In the genomic region with DNA sequence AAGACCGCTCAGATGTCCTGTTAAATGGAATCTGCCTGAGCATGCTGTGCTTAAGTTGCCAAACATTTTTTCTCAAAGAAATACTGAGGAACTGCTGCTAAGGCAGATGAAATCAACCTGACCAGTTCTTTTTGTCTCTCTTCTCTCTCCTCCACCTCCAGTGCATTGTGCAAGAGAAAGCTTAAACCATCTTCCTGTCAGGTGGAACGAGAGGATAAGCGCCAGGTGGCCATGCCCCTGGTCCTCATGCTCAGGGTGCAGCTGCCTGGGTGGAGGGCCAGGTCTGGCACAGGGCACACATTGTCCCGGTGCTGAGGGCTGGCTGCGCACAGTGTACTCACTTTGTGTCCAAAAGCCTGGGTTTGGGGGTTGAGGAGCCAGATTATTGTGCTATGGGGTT, we compare ENCODE assay signal across 17 cellular contexts.
DNase-seq lines count a peak whose midpoint lies in the region; ATAC-seq, FAIRE-seq and TF ChIP-seq lines count a peak whose summit lies in the region.
"Had no signal": no experiment of that assay in that cellular context is flagged by ENCODE, and none has a peak within 500 bp of the region (broad histone marks: within the 10 kb centered on the region; RNA-seq: fewer than 3 reads in every experiment).

No MANE protein-coding gene starts in this region.

- H3K27me3 Mint-ChIP-seq in activated T-helper 17 cell treated with anti-CD3 and anti-CD28 coated beads, Interleukin-2, amount 50 U/mL, for 72 hours, result no peaks in the 10 kb centered on the region
- H3K27me3 Mint-ChIP-seq: CD4-positive, CD25-positive, alpha-beta regulatory T cell had no signal

- DNase-seq in NCI-H510A treated with DMSO at 0.1 percent for 48 hours (lab: John Stamatoyannopoulos, UW), result peak; percentile 33
- DNase-seq in mammary epithelial cell, result peak; percentile 5
- peak; percentile 29 for DNase-seq in kidney
- peak; percentile 45 for DNase-seq in spleen
- DNase-seq in suprapubic skin (ENCODE audit: low spot score in 2 of 2), result no peak
- DNase-seq: Caco-2; CD4-positive, CD25-positive, alpha-beta regulatory T cell; DMS153; HCEC 1CT; NCI-H1417; NCI-H187 treated with DMSO at 0.1 percent for 48 hours; NCI-H748 treated with DMSO at 0.1 percent for 48 hours; RPMI8226; SJCRH30 had no signal

- H3K27ac Mint-ChIP-seq in activated T-helper 17 cell treated with anti-CD3 and anti-CD28 coated beads, Interleukin-2, amount 50 U/mL, for 72 hours, result no peak overlapping the region
- H3K27ac Mint-ChIP-seq: CD4-positive, CD25-positive, alpha-beta regulatory T cell had no signal

- H3K79me2 ChIP-seq in mammary epithelial cell (ENCODE audit: insufficient read depth, low read length), result no peaks in the 10 kb centered on the region

- TF ChIP-seq POLR2A in spleen (IDR thresholded peaks at IDR 0.05) (no peak), suprapubic skin (IDR thresholded peaks at IDR 0.05) (no peak)

- H3K9me3 ChIP-seq in mammary epithelial cell (replicated peaks; ENCODE audit: insufficient read depth, low read length) (no peaks in the 10 kb centered on the region), kidney (ENCODE audit: control insufficient read depth in 1 of 2, low read length in 2 of 2) (no peaks in the 10 kb centered on the region), spleen (no peaks in the 10 kb centered on the region), suprapubic skin (no peaks in the 10 kb centered on the region)
- H3K9me3 ChIP-seq: Caco-2, SJCRH30 had no signal

- peak overlapping the region; percentile 62 for H2AFZ ChIP-seq in mammary epithelial cell (ENCODE audit: low read depth, low read length)

- H3K4me2 ChIP-seq in mammary epithelial cell (ENCODE audit: insufficient read depth, low read depth, low read length), result peak overlapping the region; percentile 9

- dilution Hi-C loops in mammary epithelial cell (cut with HindIII; ENCODE audit: low sequenced_read_pairs), result no loop called here

- no peak for TF ChIP-seq CTCF in mammary epithelial cell (conservative IDR thresholded peaks at IDR 0.05 in 1 of 2, IDR thresholded peaks at IDR 0.05 in 1 of 2; ENCODE audit: extremely low read depth in 1 of 2, insufficient read depth in 1 of 2, low read depth in 1 of 2, low read length in 2 of 2)
- no peak for TF ChIP-seq CTCF in kidney (IDR thresholded peaks at IDR 0.05; ENCODE audit: borderline replicate concordance, extremely low read depth, insufficient read depth)
- TF ChIP-seq CTCF in spleen (IDR thresholded peaks at IDR 0.05 in 8 of 11, conservative IDR thresholded peaks at IDR 0.05 in 3 of 11), result no peak
- TF ChIP-seq CTCF in suprapubic skin (IDR thresholded peaks at IDR 0.05), result no peak

- in situ Hi-C loops in mammary epithelial cell (cut with MboI; ENCODE audit: low sequenced_read_pairs in 2 of 2), result no loop called here

- peaks cover 3% of the 10 kb centered on the region for H3K9me3 Mint-ChIP-seq in activated T-helper 17 cell treated with anti-CD3 and anti-CD28 coated beads, Interleukin-2, amount 50 U/mL, for 72 hours

- H4K20me1 ChIP-seq in mammary epithelial cell (ENCODE audit: insufficient read depth, low read length), result no peaks in the 10 kb centered on the region

- ATAC-seq in activated T-helper 17 cell treated with anti-CD3 and anti-CD28 coated beads, Interleukin-2, amount 50 U/mL, for 72 hours (replicated peaks), result no peak
- no peak for ATAC-seq in HG02763 (IDR thresholded peaks at IDR 0.05; ENCODE audit: unreplicated experiment)

- BruUV-seq in mammary epithelial cell (replicated peaks; lab: Mats Ljungman, UMichigan), result no TSS peak

- H3K9ac ChIP-seq in mammary epithelial cell (ENCODE audit: insufficient read depth, low read length) (no peak overlapping the region), kidney (ENCODE audit: low read length in 2 of 2) (no peak overlapping the region)

- no peaks in the 10 kb centered on the region for H3K36me3 Mint-ChIP-seq in activated T-helper 17 cell treated with anti-CD3 and anti-CD28 coated beads, Interleukin-2, amount 50 U/mL, for 72 hours (ENCODE audit: low read depth)
- H3K36me3 Mint-ChIP-seq: CD4-positive, CD25-positive, alpha-beta regulatory T cell had no signal

- no peaks in the 10 kb centered on the region for H3K4me1 Mint-ChIP-seq in activated T-helper 17 cell treated with anti-CD3 and anti-CD28 coated beads, Interleukin-2, amount 50 U/mL, for 72 hours
- H3K4me1 Mint-ChIP-seq: CD4-positive, CD25-positive, alpha-beta regulatory T cell had no signal

- WGBS in mammary epithelial cell (ENCODE audit: low coverage, missing lambda C conversion rate), result 49% methylated on average over 5 of the region's 5 CpGs
- WGBS in spleen, 5 donors, result 87 to 93% (median 91%) methylated on average over 5 of the region's 5 CpGs
- 61% methylated on average over 5 of the region's 5 CpGs for WGBS in suprapubic skin

- no peak overlapping the region for H3K4me3 ChIP-seq in mammary epithelial cell (replicated peaks in 1 of 3; ENCODE audit: insufficient read depth in 1 of 3, low read depth in 2 of 3, low read length in 3 of 3)
- H3K4me3 ChIP-seq in kidney (ENCODE audit: low read length in 2 of 2), result no peak overlapping the region
- H3K4me3 ChIP-seq in spleen, result no peak overlapping the region
- no peak overlapping the region for H3K4me3 ChIP-seq in suprapubic skin
- H3K4me3 ChIP-seq: SJCRH30 had no signal

- CTCF ChIA-PET in mammary epithelial cell (lab: Charles Lee; ENCODE audit: low non-redundant PET), result no interaction called here

- H3K36me3 ChIP-seq in mammary epithelial cell (ENCODE audit: insufficient read depth, low read length) (no peaks in the 10 kb centered on the region), kidney (ENCODE audit: control insufficient read depth in 1 of 2, insufficient read depth in 2 of 2, low read length in 2 of 2) (no peaks in the 10 kb centered on the region), spleen (no peaks in the 10 kb centered on the region), suprapubic skin (no peaks in the 10 kb centered on the region)
- H3K36me3 ChIP-seq: SJCRH30 had no signal

- H3K27ac ChIP-seq in mammary epithelial cell (ENCODE audit: insufficient read depth, low read depth, low read length) (no peak overlapping the region), kidney (ENCODE audit: low read depth in 2 of 2, low read length in 2 of 2) (no peak overlapping the region), spleen (no peak overlapping the region), suprapubic skin (no peak overlapping the region)
- H3K27ac ChIP-seq: SJCRH30 had no signal

- TF ChIP-seq EP300 in suprapubic skin (IDR thresholded peaks at IDR 0.05), result no peak

- intact Hi-C loops in mammary epithelial cell (cut with micrococcal nuclease), result no loop called here
- intact Hi-C loops in kidney (cut with DNase I), result no loop called here
- intact Hi-C loops in spleen (cut with DNase I; ENCODE audit: low total_unique reads), result no loop called here

- H3K4me1 ChIP-seq in mammary epithelial cell (ENCODE audit: insufficient read depth, low read length), result peaks cover 12% of the 10 kb centered on the region
- H3K4me1 ChIP-seq in kidney (ENCODE audit: control insufficient read depth in 1 of 2, insufficient read depth in 1 of 2, low read depth in 1 of 2, low read length in 2 of 2), result peaks cover 0 to 2% of the 10 kb centered on the region in 2 donors
- no peaks in the 10 kb centered on the region for H3K4me1 ChIP-seq in spleen
- peaks cover 16% of the 10 kb centered on the region for H3K4me1 ChIP-seq in suprapubic skin
- H3K4me1 ChIP-seq: Caco-2 had no signal

- H3K4me3 Mint-ChIP-seq in activated T-helper 17 cell treated with anti-CD3 and anti-CD28 coated beads, Interleukin-2, amount 50 U/mL, for 72 hours, result no peak overlapping the region
- H3K4me3 Mint-ChIP-seq: CD4-positive, CD25-positive, alpha-beta regulatory T cell had no signal

- no peak for FAIRE-seq in kidney (lab: Jason Lieb, UNC)
- FAIRE-seq: GM19239 had no signal

- no peaks in the 10 kb centered on the region for H3K27me3 ChIP-seq in mammary epithelial cell (ENCODE audit: insufficient read depth, low read length)
- no peaks in the 10 kb centered on the region for H3K27me3 ChIP-seq in spleen (replicated peaks in 1 of 7)
- H3K27me3 ChIP-seq in suprapubic skin, result no peaks in the 10 kb centered on the region
- H3K27me3 ChIP-seq: SJCRH30 had no signal

Comparison
In these comparisons a context has a peak if more than half of its experiments do, and no peak if none do; other contexts are left out.
1. DNase-seq: peak in NCI-H510A treated with DMSO at 0.1 percent for 48 hours (single experiment), mammary epithelial cell (single experiment), kidney (single experiment) and spleen (single experiment); none in suprapubic skin (0 of 2).